In the genomic region with DNA sequence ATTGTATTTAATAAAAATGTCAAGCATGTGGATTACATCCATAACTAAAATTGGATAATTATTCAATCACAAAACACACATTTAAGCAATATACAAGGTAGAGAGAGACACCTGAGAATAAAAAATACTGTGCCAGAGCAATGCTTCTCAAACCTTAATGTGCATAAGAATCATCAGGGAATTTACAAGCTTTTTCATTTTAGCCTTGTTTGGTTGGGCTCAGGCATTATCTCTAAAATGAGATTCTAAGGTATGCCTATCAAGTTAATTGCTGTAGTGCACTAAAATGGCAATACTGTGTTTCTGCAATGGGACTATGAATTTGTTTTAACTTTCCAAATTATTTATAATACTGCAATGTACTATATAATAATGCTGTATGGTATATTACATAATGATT, we compare ENCODE assay signal across 8 cellular contexts. TPM values are rescaled to one million over a fixed set of nuclear protein-coding genes. Genes with fewer than 3 reads are reported as not detected.
A peak's percentile ranks its signal among the peaks of the same experiment; 100 is the strongest.
DNase-seq lines count a peak whose midpoint lies in the region; ATAC-seq and TF ChIP-seq lines count a peak whose summit lies in the region.

No MANE protein-coding gene starts in this region.

- no peak for TF ChIP-seq CTCF in CD4-positive, alpha-beta T cell (IDR thresholded peaks at IDR 0.05)

- peak overlapping the region; percentile 96 for H3K27ac ChIP-seq in CD4-positive, alpha-beta T cell (ENCODE audit: low read depth, low read length)

- no peaks in the 10 kb centered on the region for H3K27me3 Mint-ChIP-seq in CD4-positive, alpha-beta T cell

- POLR2A ChIA-PET in CD4-positive, alpha-beta T cell (lab: Charles Lee), result interaction anchor here (0.6 to 2.9 kb wide), 25 partner anchors 9 to 792 kb away, joined by 3 to 105 read pairs (median 6); partner anchors contain the start of genes ALMS1, BOLA3, DGUOK and INO80B

- CTCF ChIA-PET in CD4-positive, alpha-beta T cell (lab: Charles Lee), result interaction anchor here (1.1 to 4.1 kb wide), 6 partner anchors 16 to 354 kb away, joined by 4 to 35 read pairs (median 11); partner anchors contain the start of genes BOLA3, MTHFD2 and STAMBP

- intact Hi-C loops in CD4-positive, alpha-beta T cell (cut with DNase I, micrococcal nuclease), result loop anchor here in 1 of 2 experiments (1.0 to 5.0 kb wide), 5 partner anchors 22 to 439 kb away; no protein-coding TSS in a partner anchor
- intact Hi-C loops in posterior cingulate gyrus (cut with DNase I), result loop anchor here (2.0 kb wide), 1 partner anchor 23 kb away; no protein-coding TSS in a partner anchor

- H2AFZ ChIP-seq in neuron (ENCODE audit: low read depth, low read length), result no peak overlapping the region

- H3K36me3 ChIP-seq in NT2/D1 (ENCODE audit: insufficient read depth, insufficient read length, low read length) (peaks cover 12% of the 10 kb centered on the region), endocrine pancreas (ENCODE audit: control insufficient read depth, insufficient read depth, low read length) (no peaks in the 10 kb centered on the region), neuron (ENCODE audit: insufficient read depth, low read length) (peaks cover 6% of the 10 kb centered on the region)

- H3K9me3 ChIP-seq in CD4-positive, alpha-beta T cell (ENCODE audit: control insufficient read depth, low read length), result no peaks in the 10 kb centered on the region
- H3K9me3 ChIP-seq in NT2/D1 (ENCODE audit: insufficient read depth, low read length) (no peaks in the 10 kb centered on the region), endocrine pancreas (ENCODE audit: control insufficient read depth, low read length) (no peaks in the 10 kb centered on the region), neuron (ENCODE audit: low read length) (peaks cover 5% of the 10 kb centered on the region)

- peaks cover 44% of the 10 kb centered on the region for H3K4me1 Mint-ChIP-seq in CD4-positive, alpha-beta T cell (ENCODE audit: low read depth)

- no peaks in the 10 kb centered on the region for H3K27me3 ChIP-seq in CD4-positive, alpha-beta T cell (ENCODE audit: control insufficient read depth, insufficient read depth, low read length)
- H3K27me3 ChIP-seq in NT2/D1 (ENCODE audit: insufficient read depth, insufficient read length) (no peaks in the 10 kb centered on the region), endocrine pancreas (ENCODE audit: control insufficient read depth, insufficient read depth, low read length) (no peaks in the 10 kb centered on the region), neuron (ENCODE audit: insufficient read depth, low read length) (no peaks in the 10 kb centered on the region)

- peak overlapping the region; percentile 91 for H3K27ac Mint-ChIP-seq in CD4-positive, alpha-beta T cell

- ATAC-seq in CD4-positive, alpha-beta T cell (ENCODE audit: poor library complexity), result no peak
- no peak for ATAC-seq in GM21390 (IDR thresholded peaks at IDR 0.05; ENCODE audit: unreplicated experiment)

- H3K9me3 Mint-ChIP-seq in CD4-positive, alpha-beta T cell, result no peaks in the 10 kb centered on the region

- H3K4me3 ChIP-seq in NT2/D1 (ENCODE audit: insufficient read length, low read depth), result peak overlapping the region; percentile 83
- H3K4me3 ChIP-seq in endocrine pancreas (ENCODE audit: control insufficient read depth, insufficient read depth, low read length), result peak overlapping the region; percentile 99
- peak overlapping the region; percentile 97 for H3K4me3 ChIP-seq in neuron (ENCODE audit: low read length)

- DNase-seq in CD4-positive, alpha-beta T cell, result no peak
- no peak for DNase-seq in NT2/D1 (ENCODE audit: low read depth, low spot score)
- no peak for DNase-seq in posterior cingulate gyrus
- DNase-seq in NCI-H1092 treated with DMSO at 0.1 percent for 48 hours (lab: John Stamatoyannopoulos, UW), result no peak
- DNase-seq in activated effector memory CD4-positive, alpha-beta T cell treated with anti-CD3 and anti-CD28 coated beads, Interleukin-2, amount 50 U/mL, for 16 hours, result no peak

- H3K4me1 ChIP-seq in NT2/D1 (ENCODE audit: insufficient read depth, insufficient read length), result no peaks in the 10 kb centered on the region
- no peaks in the 10 kb centered on the region for H3K4me1 ChIP-seq in endocrine pancreas (ENCODE audit: control insufficient read depth, insufficient read depth, low read length)
- peaks cover 8% of the 10 kb centered on the region for H3K4me1 ChIP-seq in neuron (ENCODE audit: insufficient read depth, low read length)

- peaks cover 42% of the 10 kb centered on the region for H3K36me3 Mint-ChIP-seq in CD4-positive, alpha-beta T cell (ENCODE audit: low read depth)

- H3K4me3 Mint-ChIP-seq in CD4-positive, alpha-beta T cell, result peak overlapping the region; percentile 95

- H3K9ac ChIP-seq in NT2/D1 (ENCODE audit: insufficient read length, low read depth) (peak overlapping the region; percentile 90), endocrine pancreas (ENCODE audit: control insufficient read depth, insufficient read depth, low read length) (peak overlapping the region; percentile 65)

RNA-seq across cellular contexts. Expression of gene MOB1A, which starts 1.0 kb away (rescaled TPM):
- total RNA-seq in CD4-positive, alpha-beta T cell, result 100 to 1,000 TPM; 150 to 159 TPM

RNA-seq across cellular contexts. Expression of gene MTHFD2, which starts 20.7 kb away (rescaled TPM):
- total RNA-seq in CD4-positive, alpha-beta T cell, result 10 to 100 TPM; 18.6 to 21.6 TPM

RNA-seq across cellular contexts. Expression of gene BOLA3, which starts 30.0 kb away (rescaled TPM):
- 10 to 100 TPM; 11.4 to 12.9 TPM for total RNA-seq in CD4-positive, alpha-beta T cell
